Comparison of ENCODE assay signal across 1 cellular context in genomic region chr10:100562008-100562672, GRCh38.
TF ChIP-seq lines count a peak whose summit lies in the region.

No MANE protein-coding gene starts in this region.

TF ChIP-seq in K562, 482 proteins besides CTCF, POLR2A, EP300 and RAD21 (continued from another document and continues in another):
- TF ChIP-seq, protein P1, sequence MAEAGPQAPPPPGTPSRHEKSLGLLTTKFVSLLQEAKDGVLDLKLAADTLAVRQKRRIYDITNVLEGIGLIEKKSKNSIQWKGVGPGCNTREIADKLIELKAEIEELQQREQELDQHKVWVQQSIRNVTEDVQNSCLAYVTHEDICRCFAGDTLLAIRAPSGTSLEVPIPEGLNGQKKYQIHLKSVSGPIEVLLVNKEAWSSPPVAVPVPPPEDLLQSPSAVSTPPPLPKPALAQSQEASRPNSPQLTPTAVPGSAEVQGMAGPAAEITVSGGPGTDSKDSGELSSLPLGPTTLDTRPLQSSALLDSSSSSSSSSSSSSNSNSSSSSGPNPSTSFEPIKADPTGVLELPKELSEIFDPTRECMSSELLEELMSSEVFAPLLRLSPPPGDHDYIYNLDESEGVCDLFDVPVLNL (CRISPR knock-in tag; IDR thresholded peaks at IDR 0.05; ENCODE audit: low read depth) = no peak
- TF ChIP-seq PCBP1 (IDR thresholded peaks at IDR 0.05; ENCODE audit: low read depth, low read length, poor library complexity, severe bottlenecking) (no peak), RBBP5 (IDR thresholded peaks at IDR 0.05; ENCODE audit: borderline replicate concordance, insufficient read depth, low read length, poor library complexity, severe bottlenecking) (no peak), ZNF644 (tag; IDR thresholded peaks at IDR 0.05; ENCODE audit: low read depth) (no peak), PHB2 (IDR thresholded peaks at IDR 0.05; ENCODE audit: low read depth) (no peak), MYNN (IDR thresholded peaks at IDR 0.05) (0 out of 2 replicates have a peak, but pooled peaks have one; percentile 16), MYNN (CRISPR knock-in tag; IDR thresholded peaks at IDR 0.05) (no peak), RFX5 (IDR thresholded peaks at IDR 0.05; ENCODE audit: low read depth, low read length) (no peak), ERF (CRISPR knock-in tag; IDR thresholded peaks at IDR 0.05) (no peak), NR2C1 (IDR thresholded peaks at IDR 0.05) (no peak), NR2C1 (tag; IDR thresholded peaks at IDR 0.05) (no peak), ZC3H4 (CRISPR knock-in tag; IDR thresholded peaks at IDR 0.05; ENCODE audit: borderline replicate concordance) (no peak), NRF1 (conservative IDR thresholded peaks at IDR 0.05 in 1 of 2, IDR thresholded peaks at IDR 0.05 in 1 of 2) (peak in 1 of 2 experiments; percentile 41; a peak in 2 of 4 replicates), PHF20 (IDR thresholded peaks at IDR 0.05; ENCODE audit: partially characterized antibody) (no peak), TRIM28 (IDR thresholded peaks at IDR 0.05) (no peak), EGR1 (conservative IDR thresholded peaks at IDR 0.05) (no peak), CGGBP1 (CRISPR knock-in tag; IDR thresholded peaks at IDR 0.05) (no peak), KDM1A (IDR thresholded peaks at IDR 0.05) (no peak), RUNX1 (IDR thresholded peaks at IDR 0.05; ENCODE audit: low read depth) (no peak), CXXC5 (CRISPR knock-in tag; IDR thresholded peaks at IDR 0.05) (peak; percentile 57), ELF2 (CRISPR knock-in tag; IDR thresholded peaks at IDR 0.05) (no peak), EZH2 (IDR thresholded peaks at IDR 0.05; ENCODE audit: borderline replicate concordance, low read depth, low read length) (no peak), TFAM (CRISPR knock-in tag; conservative IDR thresholded peaks at IDR 0.05) (no peak), HEY1 (CRISPR knock-in tag; IDR thresholded peaks at IDR 0.05; ENCODE audit: borderline replicate concordance) (no peak), RBM39 (optimal IDR thresholded peaks at IDR 0.05; ENCODE audit: low read depth, low read length) (no peak), EWSR1 (IDR thresholded peaks at IDR 0.05; ENCODE audit: borderline replicate concordance, low read depth, partially characterized antibody) (no peak), RBM22 (IDR thresholded peaks at IDR 0.05; ENCODE audit: low read depth, low read length, poor library complexity, severe bottlenecking) (no peak), CHD2 (IDR thresholded peaks at IDR 0.05; ENCODE audit: low read depth, low read length) (no peak), GABPB1 (CRISPR knock-in tag; IDR thresholded peaks at IDR 0.05) (0 out of 2 replicates have a peak, but pooled peaks have one; percentile 20), SMAD4 (CRISPR knock-in tag; conservative IDR thresholded peaks at IDR 0.05) (no peak), GTF2F1 (IDR thresholded peaks at IDR 0.05; ENCODE audit: low read depth, low read length) (no peak), DACH1 (IDR thresholded peaks at IDR 0.05; ENCODE audit: partially characterized antibody) (no peak), E2F6 (IDR thresholded peaks at IDR 0.05; ENCODE audit: borderline replicate concordance in 1 of 2, extremely low read depth in 1 of 2, insufficient read depth in 1 of 2, insufficient read length in 1 of 2, low read depth in 1 of 2, low read length in 1 of 2, poor library complexity in 1 of 2, severe bottlenecking in 1 of 2) (peak in 1 of 2 experiments; percentile 48), ZNF175 (CRISPR knock-in tag; IDR thresholded peaks at IDR 0.05; ENCODE audit: low read depth) (no peak), SNRNP70 (optimal IDR thresholded peaks at IDR 0.05; ENCODE audit: low read depth, low read length) (no peak), KHSRP (IDR thresholded peaks at IDR 0.05) (no peak), ZNF589 (CRISPR knock-in tag; IDR thresholded peaks at IDR 0.05; ENCODE audit: low read depth) (no peak), HNRNPUL1 (IDR thresholded peaks at IDR 0.05; ENCODE audit: low read length) (no peak), DNMT1 (IDR thresholded peaks at IDR 0.05) (no peak), ZSCAN32 (CRISPR knock-in tag; IDR thresholded peaks at IDR 0.05) (no peak), NONO (IDR thresholded peaks at IDR 0.05; ENCODE audit: low read depth in 2 of 2, low read length in 1 of 2) (no peak), KLF16 (IDR thresholded peaks at IDR 0.05) (no peak)
- TF ChIP-seq, protein P2, sequence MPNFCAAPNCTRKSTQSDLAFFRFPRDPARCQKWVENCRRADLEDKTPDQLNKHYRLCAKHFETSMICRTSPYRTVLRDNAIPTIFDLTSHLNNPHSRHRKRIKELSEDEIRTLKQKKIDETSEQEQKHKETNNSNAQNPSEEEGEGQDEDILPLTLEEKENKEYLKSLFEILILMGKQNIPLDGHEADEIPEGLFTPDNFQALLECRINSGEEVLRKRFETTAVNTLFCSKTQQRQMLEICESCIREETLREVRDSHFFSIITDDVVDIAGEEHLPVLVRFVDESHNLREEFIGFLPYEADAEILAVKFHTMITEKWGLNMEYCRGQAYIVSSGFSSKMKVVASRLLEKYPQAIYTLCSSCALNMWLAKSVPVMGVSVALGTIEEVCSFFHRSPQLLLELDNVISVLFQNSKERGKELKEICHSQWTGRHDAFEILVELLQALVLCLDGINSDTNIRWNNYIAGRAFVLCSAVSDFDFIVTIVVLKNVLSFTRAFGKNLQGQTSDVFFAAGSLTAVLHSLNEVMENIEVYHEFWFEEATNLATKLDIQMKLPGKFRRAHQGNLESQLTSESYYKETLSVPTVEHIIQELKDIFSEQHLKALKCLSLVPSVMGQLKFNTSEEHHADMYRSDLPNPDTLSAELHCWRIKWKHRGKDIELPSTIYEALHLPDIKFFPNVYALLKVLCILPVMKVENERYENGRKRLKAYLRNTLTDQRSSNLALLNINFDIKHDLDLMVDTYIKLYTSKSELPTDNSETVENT (CRISPR knock-in tag; IDR thresholded peaks at IDR 0.05) = no peak
- TF ChIP-seq, protein P3, sequence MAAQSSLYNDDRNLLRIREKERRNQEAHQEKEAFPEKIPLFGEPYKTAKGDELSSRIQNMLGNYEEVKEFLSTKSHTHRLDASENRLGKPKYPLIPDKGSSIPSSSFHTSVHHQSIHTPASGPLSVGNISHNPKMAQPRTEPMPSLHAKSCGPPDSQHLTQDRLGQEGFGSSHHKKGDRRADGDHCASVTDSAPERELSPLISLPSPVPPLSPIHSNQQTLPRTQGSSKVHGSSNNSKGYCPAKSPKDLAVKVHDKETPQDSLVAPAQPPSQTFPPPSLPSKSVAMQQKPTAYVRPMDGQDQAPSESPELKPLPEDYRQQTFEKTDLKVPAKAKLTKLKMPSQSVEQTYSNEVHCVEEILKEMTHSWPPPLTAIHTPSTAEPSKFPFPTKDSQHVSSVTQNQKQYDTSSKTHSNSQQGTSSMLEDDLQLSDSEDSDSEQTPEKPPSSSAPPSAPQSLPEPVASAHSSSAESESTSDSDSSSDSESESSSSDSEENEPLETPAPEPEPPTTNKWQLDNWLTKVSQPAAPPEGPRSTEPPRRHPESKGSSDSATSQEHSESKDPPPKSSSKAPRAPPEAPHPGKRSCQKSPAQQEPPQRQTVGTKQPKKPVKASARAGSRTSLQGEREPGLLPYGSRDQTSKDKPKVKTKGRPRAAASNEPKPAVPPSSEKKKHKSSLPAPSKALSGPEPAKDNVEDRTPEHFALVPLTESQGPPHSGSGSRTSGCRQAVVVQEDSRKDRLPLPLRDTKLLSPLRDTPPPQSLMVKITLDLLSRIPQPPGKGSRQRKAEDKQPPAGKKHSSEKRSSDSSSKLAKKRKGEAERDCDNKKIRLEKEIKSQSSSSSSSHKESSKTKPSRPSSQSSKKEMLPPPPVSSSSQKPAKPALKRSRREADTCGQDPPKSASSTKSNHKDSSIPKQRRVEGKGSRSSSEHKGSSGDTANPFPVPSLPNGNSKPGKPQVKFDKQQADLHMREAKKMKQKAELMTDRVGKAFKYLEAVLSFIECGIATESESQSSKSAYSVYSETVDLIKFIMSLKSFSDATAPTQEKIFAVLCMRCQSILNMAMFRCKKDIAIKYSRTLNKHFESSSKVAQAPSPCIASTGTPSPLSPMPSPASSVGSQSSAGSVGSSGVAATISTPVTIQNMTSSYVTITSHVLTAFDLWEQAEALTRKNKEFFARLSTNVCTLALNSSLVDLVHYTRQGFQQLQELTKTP (IDR thresholded peaks at IDR 0.05; ENCODE audit: low read depth in 1 of 2, partially characterized antibody in 2 of 2) = no peak
- TF ChIP-seq, protein P4, sequence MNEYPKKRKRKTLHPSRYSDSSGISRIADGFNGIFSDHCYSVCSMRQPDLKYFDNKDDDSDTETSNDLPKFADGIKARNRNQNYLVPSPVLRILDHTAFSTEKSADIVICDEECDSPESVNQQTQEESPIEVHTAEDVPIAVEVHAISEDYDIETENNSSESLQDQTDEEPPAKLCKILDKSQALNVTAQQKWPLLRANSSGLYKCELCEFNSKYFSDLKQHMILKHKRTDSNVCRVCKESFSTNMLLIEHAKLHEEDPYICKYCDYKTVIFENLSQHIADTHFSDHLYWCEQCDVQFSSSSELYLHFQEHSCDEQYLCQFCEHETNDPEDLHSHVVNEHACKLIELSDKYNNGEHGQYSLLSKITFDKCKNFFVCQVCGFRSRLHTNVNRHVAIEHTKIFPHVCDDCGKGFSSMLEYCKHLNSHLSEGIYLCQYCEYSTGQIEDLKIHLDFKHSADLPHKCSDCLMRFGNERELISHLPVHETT (CRISPR knock-in tag; conservative IDR thresholded peaks at IDR 0.05 in 1 of 2, IDR thresholded peaks at IDR 0.05 in 1 of 2) = no peak
- TF ChIP-seq, protein P5, sequence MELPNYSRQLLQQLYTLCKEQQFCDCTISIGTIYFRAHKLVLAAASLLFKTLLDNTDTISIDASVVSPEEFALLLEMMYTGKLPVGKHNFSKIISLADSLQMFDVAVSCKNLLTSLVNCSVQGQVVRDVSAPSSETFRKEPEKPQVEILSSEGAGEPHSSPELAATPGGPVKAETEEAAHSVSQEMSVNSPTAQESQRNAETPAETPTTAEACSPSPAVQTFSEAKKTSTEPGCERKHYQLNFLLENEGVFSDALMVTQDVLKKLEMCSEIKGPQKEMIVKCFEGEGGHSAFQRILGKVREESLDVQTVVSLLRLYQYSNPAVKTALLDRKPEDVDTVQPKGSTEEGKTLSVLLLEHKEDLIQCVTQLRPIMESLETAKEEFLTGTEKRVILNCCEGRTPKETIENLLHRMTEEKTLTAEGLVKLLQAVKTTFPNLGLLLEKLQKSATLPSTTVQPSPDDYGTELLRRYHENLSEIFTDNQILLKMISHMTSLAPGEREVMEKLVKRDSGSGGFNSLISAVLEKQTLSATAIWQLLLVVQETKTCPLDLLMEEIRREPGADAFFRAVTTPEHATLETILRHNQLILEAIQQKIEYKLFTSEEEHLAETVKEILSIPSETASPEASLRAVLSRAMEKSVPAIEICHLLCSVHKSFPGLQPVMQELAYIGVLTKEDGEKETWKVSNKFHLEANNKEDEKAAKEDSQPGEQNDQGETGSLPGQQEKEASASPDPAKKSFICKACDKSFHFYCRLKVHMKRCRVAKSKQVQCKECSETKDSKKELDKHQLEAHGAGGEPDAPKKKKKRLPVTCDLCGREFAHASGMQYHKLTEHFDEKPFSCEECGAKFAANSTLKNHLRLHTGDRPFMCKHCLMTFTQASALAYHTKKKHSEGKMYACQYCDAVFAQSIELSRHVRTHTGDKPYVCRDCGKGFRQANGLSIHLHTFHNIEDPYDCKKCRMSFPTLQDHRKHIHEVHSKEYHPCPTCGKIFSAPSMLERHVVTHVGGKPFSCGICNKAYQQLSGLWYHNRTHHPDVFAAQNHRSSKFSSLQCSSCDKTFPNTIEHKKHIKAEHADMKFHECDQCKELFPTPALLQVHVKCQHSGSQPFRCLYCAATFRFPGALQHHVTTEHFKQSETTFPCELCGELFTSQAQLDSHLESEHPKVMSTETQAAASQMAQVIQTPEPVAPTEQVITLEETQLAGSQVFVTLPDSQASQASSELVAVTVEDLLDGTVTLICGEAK (IDR thresholded peaks at IDR 0.05) = no peak
- TF ChIP-seq, protein P5 (CRISPR knock-in tag; IDR thresholded peaks at IDR 0.05) = no peak
- TF ChIP-seq, protein P6, sequence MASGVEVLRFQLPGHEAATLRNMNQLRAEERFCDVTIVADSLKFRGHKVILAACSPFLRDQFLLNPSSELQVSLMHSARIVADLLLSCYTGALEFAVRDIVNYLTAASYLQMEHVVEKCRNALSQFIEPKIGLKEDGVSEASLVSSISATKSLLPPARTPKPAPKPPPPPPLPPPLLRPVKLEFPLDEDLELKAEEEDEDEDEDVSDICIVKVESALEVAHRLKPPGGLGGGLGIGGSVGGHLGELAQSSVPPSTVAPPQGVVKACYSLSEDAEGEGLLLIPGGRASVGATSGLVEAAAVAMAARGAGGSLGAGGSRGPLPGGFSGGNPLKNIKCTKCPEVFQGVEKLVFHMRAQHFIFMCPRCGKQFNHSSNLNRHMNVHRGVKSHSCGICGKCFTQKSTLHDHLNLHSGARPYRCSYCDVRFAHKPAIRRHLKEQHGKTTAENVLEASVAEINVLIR (CRISPR knock-in tag; IDR thresholded peaks at IDR 0.05) = no peak
